1 cellular context compared by ENCODE assay signal in genomic region chr10:21432266-21432665, GRCh38.
TF ChIP-seq lines count a peak whose summit lies in the region.

No MANE protein-coding gene starts in this region.

TF ChIP-seq in HCT116, 20 proteins besides CTCF, POLR2A, EP300 and RAD21 (continued from another document):
- TF ChIP-seq, protein P1, sequence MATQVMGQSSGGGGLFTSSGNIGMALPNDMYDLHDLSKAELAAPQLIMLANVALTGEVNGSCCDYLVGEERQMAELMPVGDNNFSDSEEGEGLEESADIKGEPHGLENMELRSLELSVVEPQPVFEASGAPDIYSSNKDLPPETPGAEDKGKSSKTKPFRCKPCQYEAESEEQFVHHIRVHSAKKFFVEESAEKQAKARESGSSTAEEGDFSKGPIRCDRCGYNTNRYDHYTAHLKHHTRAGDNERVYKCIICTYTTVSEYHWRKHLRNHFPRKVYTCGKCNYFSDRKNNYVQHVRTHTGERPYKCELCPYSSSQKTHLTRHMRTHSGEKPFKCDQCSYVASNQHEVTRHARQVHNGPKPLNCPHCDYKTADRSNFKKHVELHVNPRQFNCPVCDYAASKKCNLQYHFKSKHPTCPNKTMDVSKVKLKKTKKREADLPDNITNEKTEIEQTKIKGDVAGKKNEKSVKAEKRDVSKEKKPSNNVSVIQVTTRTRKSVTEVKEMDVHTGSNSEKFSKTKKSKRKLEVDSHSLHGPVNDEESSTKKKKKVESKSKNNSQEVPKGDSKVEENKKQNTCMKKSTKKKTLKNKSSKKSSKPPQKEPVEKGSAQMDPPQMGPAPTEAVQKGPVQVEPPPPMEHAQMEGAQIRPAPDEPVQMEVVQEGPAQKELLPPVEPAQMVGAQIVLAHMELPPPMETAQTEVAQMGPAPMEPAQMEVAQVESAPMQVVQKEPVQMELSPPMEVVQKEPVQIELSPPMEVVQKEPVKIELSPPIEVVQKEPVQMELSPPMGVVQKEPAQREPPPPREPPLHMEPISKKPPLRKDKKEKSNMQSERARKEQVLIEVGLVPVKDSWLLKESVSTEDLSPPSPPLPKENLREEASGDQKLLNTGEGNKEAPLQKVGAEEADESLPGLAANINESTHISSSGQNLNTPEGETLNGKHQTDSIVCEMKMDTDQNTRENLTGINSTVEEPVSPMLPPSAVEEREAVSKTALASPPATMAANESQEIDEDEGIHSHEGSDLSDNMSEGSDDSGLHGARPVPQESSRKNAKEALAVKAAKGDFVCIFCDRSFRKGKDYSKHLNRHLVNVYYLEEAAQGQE (IDR thresholded peaks at IDR 0.05; ENCODE audit: low read depth) = no peak
- TF ChIP-seq EZH2phosphoT487 (IDR thresholded peaks at IDR 0.05; ENCODE audit: borderline replicate concordance) (no peak), MAX (IDR thresholded peaks at IDR 0.05) (no peak), JUND (IDR thresholded peaks at IDR 0.05) (no peak), FOSL1 (IDR thresholded peaks at IDR 0.05; ENCODE audit: low read depth) (no peak), ATF3 (IDR thresholded peaks at IDR 0.05) (no peak), ZNF274 (IDR thresholded peaks at IDR 0.05; ENCODE audit: low read depth, low read length) (no peak), ELF1 (IDR thresholded peaks at IDR 0.05; ENCODE audit: borderline replicate concordance, low read depth) (no peak)
TF ChIP-seq in HCT116: peak in this region for 0.
